In the genomic region with DNA sequence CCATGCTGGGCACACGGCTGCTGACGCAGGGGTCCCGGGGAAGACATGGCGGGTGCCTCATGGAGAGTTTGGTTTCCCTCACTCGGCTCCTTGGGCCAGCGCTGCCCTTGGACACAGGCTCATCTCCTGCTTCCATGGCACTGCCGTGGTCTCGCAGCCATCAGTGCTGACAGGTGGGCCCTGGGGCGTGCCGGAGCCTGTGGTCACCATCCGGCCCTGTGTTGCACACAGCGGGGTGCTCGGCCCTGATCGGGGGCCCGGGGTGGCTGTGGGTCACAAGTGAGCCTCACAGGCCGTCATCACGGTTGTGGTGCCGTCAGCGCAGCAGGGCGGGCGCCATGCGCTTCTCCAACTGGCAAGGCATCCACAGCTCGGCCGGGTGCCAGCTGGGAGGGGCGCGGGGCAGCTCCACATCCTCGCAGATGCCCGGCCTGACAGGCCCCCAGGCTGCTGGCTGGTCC, we compare ENCODE assay signal across 28 cellular contexts. TPM values are rescaled to one million over a fixed set of nuclear protein-coding genes. Genes with fewer than 3 reads are reported as not detected.
DNase-seq lines count a peak whose midpoint lies in the region; ATAC-seq and TF ChIP-seq lines count a peak whose summit lies in the region.
"Had no signal": no experiment of that assay in that cellular context is flagged by ENCODE, and none has a peak within 500 bp of the region (broad histone marks: within the 10 kb centered on the region; RNA-seq: fewer than 3 reads in every experiment).

No MANE protein-coding gene starts in this region.

- no peak for TF ChIP-seq CTCF in SK-N-SH (IDR thresholded peaks at IDR 0.05)

- H3F3A ChIP-seq in SK-N-SH (replicated peaks; ENCODE audit: insufficient read depth), result no peaks in the 10 kb centered on the region

- ATAC-seq in SK-N-SH treated with all-trans-retinoic acid at 6 μM for 48 hours (no peak), GM18867 (IDR thresholded peaks at IDR 0.05; ENCODE audit: unreplicated experiment) (no peak)
- no peak for ATAC-seq in central memory CD8-positive, alpha-beta T cell (replicated peaks; ENCODE audit: extremely low read depth, poor library complexity, severe bottlenecking)
- ATAC-seq: activated T-cell treated with anti-CD3 and anti-CD28 coated beads, Interleukin-2, amount 50 U/mL, for 72 hours; effector memory CD8-positive, alpha-beta T cell; upper lobe of right lung had no signal

- H3K4me3 ChIP-seq in SK-N-SH (ENCODE audit: low read depth in 2 of 2, low read length in 1 of 2), result no peak overlapping the region
- H3K4me3 ChIP-seq in neuronal stem cell (ENCODE audit: low read length in 2 of 2), result no peak overlapping the region
- H3K4me3 ChIP-seq: coronary artery, MG63, Peyer's patch, SJSA1, upper lobe of right lung had no signal

- no peak overlapping the region for H4K8ac ChIP-seq in neuronal stem cell (ENCODE audit: low read depth, low read length)

- H3K27ac ChIP-seq in SK-N-SH (ENCODE audit: low read depth in 2 of 2, low read length in 1 of 2) (no peak overlapping the region), neuronal stem cell (replicated peaks; ENCODE audit: low read length) (no peak overlapping the region)
- H3K27ac ChIP-seq: coronary artery, neutrophil, SJSA1, upper lobe of right lung had no signal

- no peak overlapping the region for H3K27ac Mint-ChIP-seq in central memory CD8-positive, alpha-beta T cell (ENCODE audit: low read depth)
- H3K27ac Mint-ChIP-seq: activated naive CD4-positive, alpha-beta T cell treated with anti-CD3 and anti-CD28 coated beads for 36 hours; activated T-cell treated with anti-CD3 and anti-CD28 coated beads, Interleukin-2, amount 50 U/mL, for 72 hours; CD14-positive monocyte; stimulated activated naive B cell treated with anti-CD40 and anti-IgM and Interleukin-4, amounts not matched to agents 10 μg/mL and 1 μg/mL and 100 μg/mL, for 72 hours had no signal

- H3K4me1 Mint-ChIP-seq in central memory CD8-positive, alpha-beta T cell, result peaks cover 45% of the 10 kb centered on the region
- H3K4me1 Mint-ChIP-seq: CD14-positive monocyte had no signal

- H3K27me3 Mint-ChIP-seq in central memory CD8-positive, alpha-beta T cell, result no peaks in the 10 kb centered on the region
- H3K27me3 Mint-ChIP-seq: effector memory CD8-positive, alpha-beta T cell had no signal

- POLR2A ChIA-PET in SK-N-SH (lab: Yijun Ruan, JAX), result no interaction called here

- no peak overlapping the region for H3K14ac ChIP-seq in neuronal stem cell (ENCODE audit: low read length)

- H2BK120ac ChIP-seq in neuronal stem cell (ENCODE audit: low read depth, low read length), result no peak overlapping the region

- H3K9ac ChIP-seq in SK-N-SH (no peak overlapping the region), neuronal stem cell (ENCODE audit: low read depth, low read length, poor library complexity) (no peak overlapping the region)

- CTCF ChIA-PET in SK-N-SH (lab: Yijun Ruan, JAX), result interaction anchor here (1.0 to 1.2 kb wide), 2 partner anchors 16 to 145 kb away, joined by 3 read pairs; no protein-coding TSS in a partner anchor

- H2AFZ ChIP-seq in SK-N-SH (ENCODE audit: low read depth) (no peak overlapping the region), neuronal stem cell (ENCODE audit: low read length) (no peak overlapping the region)

- H3K36me3 Mint-ChIP-seq in central memory CD8-positive, alpha-beta T cell (ENCODE audit: insufficient read depth), result peaks cover 16% of the 10 kb centered on the region

- H3K27me3 ChIP-seq in SK-N-SH (ENCODE audit: insufficient read depth) (no peaks in the 10 kb centered on the region), neuronal stem cell (ENCODE audit: control insufficient read depth in 3 of 3, insufficient read depth in 3 of 3, low read depth in 1 of 3, low read length in 3 of 3) (peaks cover 0 to 29% (median 9%) of the 10 kb centered on the region in 3 experiments)
- H3K27me3 ChIP-seq: MG63, Peyer's patch had no signal

- DNase-seq in SK-N-SH (peak; percentile 63), NCI-H1092 treated with DMSO at 0.1 percent for 48 hours (lab: John Stamatoyannopoulos, UW) (peak; percentile 16), neuronal stem cell (ENCODE audit: low spot score) (no peak), H4 (ENCODE audit: low spot score) (no peak)
- no peak for DNase-seq in central memory CD8-positive, alpha-beta T cell (ENCODE audit: low spot score in 2 of 2)
- DNase-seq: activated CD4-positive, alpha-beta T cell treated with anti-CD3 and anti-CD28 coated beads, Interleukin-2, amount 50 U/mL, for 4 hours; activated naive CD4-positive, alpha-beta T cell treated with anti-CD3 and anti-CD28 coated beads for 36 hours; activated T-cell treated with anti-CD3 and anti-CD28 coated beads, Interleukin-2, amount 50 U/mL, for 72 hours; effector memory CD8-positive, alpha-beta T cell; KBM-7; MG63; NCI-H187; NCI-H510A; Peyer's patch; stimulated activated naive B cell treated with anti-CD40 and anti-IgM and Interleukin-4, amounts not matched to agents 10 μg/mL and 1 μg/mL and 100 μg/mL, for 72 hours; upper lobe of right lung had no signal

- no peak overlapping the region for H2AK5ac ChIP-seq in neuronal stem cell (ENCODE audit: low read depth, low read length)

- no peak overlapping the region for H2BK12ac ChIP-seq in neuronal stem cell (ENCODE audit: low read length)

- H3K23ac ChIP-seq in neuronal stem cell (ENCODE audit: low read depth, low read length, poor library complexity), result peak overlapping the region; percentile 44

- no peak overlapping the region for H3K18ac ChIP-seq in neuronal stem cell (ENCODE audit: low read length)

- no peaks in the 10 kb centered on the region for H4K20me1 ChIP-seq in SK-N-SH (ENCODE audit: insufficient read depth)

- H3K9me3 ChIP-seq in SK-N-SH (no peaks in the 10 kb centered on the region), neuronal stem cell (replicated peaks in 1 of 2; ENCODE audit: control insufficient read depth in 2 of 2, insufficient read depth in 1 of 2, low read depth in 1 of 2, low read length in 2 of 2) (peaks cover 0 to 11% of the 10 kb centered on the region in 2 donors)
- H3K9me3 ChIP-seq: neutrophil, Peyer's patch, SJSA1, upper lobe of right lung had no signal

- H2BK5ac ChIP-seq in neuronal stem cell (ENCODE audit: low read length), result peak overlapping the region; percentile 48

- no peak for TF ChIP-seq RAD21 in SK-N-SH (IDR thresholded peaks at IDR 0.05; ENCODE audit: low read length)

- H3K4me1 ChIP-seq in SK-N-SH (ENCODE audit: control insufficient read depth in 1 of 2, insufficient read depth in 2 of 2, low read depth in 1 of 2, low read length in 1 of 2) (peaks cover 0 to 4% of the 10 kb centered on the region in 2 experiments; a peak in 1 of 4 replicates), neuronal stem cell (ENCODE audit: control insufficient read depth in 2 of 2, insufficient read depth in 1 of 2, low read depth in 1 of 2, low read length in 2 of 2) (peaks cover 0 to 11% of the 10 kb centered on the region in 2 donors)
- H3K4me1 ChIP-seq: SJSA1, upper lobe of right lung had no signal

- H3K36me3 ChIP-seq in SK-N-SH (replicated peaks in 1 of 2; ENCODE audit: control insufficient read depth in 1 of 2, insufficient read depth in 2 of 2, low read length in 1 of 2) (no peaks in the 10 kb centered on the region), neuronal stem cell (replicated peaks in 1 of 2; ENCODE audit: control insufficient read depth in 2 of 2, insufficient read depth in 2 of 2, low read length in 2 of 2) (peaks cover 0 to 4% of the 10 kb centered on the region in 2 donors)
- H3K36me3 ChIP-seq: MG63, neutrophil, Peyer's patch, SJSA1, upper lobe of right lung had no signal

- H3K79me2 ChIP-seq in SK-N-SH (ENCODE audit: insufficient read depth), result no peaks in the 10 kb centered on the region

- no peak overlapping the region for H4K91ac ChIP-seq in neuronal stem cell (ENCODE audit: low read depth, low read length, poor library complexity)

- 30% methylated on average over 2 of the region's 28 CpGs for WGBS in SK-N-SH (ENCODE audit: low lambda C conversion rate)
- WGBS in neuronal stem cell (ENCODE audit: extremely low coverage in 2 of 2, insufficient read length in 2 of 2, insufficient replicate concordance in 1 of 2), 2 donors, result no CpG with 5 or more reads among the region's 28 CpGs

- no peak overlapping the region for H3K4ac ChIP-seq in neuronal stem cell (ENCODE audit: low read length)

- no peaks in the 10 kb centered on the region for H3K9me2 ChIP-seq in SK-N-SH

- no peak overlapping the region for H3K4me2 ChIP-seq in SK-N-SH
- no peak overlapping the region for H3K4me2 ChIP-seq in neuronal stem cell (ENCODE audit: insufficient read depth, low read length, poor library complexity, severe bottlenecking)

- no peaks in the 10 kb centered on the region for H3K9me3 Mint-ChIP-seq in central memory CD8-positive, alpha-beta T cell
- H3K9me3 Mint-ChIP-seq: activated naive CD4-positive, alpha-beta T cell treated with anti-CD3 and anti-CD28 coated beads for 36 hours; activated T-cell treated with anti-CD3 and anti-CD28 coated beads, Interleukin-2, amount 50 U/mL, for 72 hours; effector memory CD8-positive, alpha-beta T cell had no signal

- no peak for TF ChIP-seq EP300 in SK-N-SH (IDR thresholded peaks at IDR 0.05; ENCODE audit: borderline replicate concordance in 1 of 2, low read depth in 1 of 2, low read length in 1 of 2)

- peak overlapping the region; percentile 85 for H3K4me3 Mint-ChIP-seq in central memory CD8-positive, alpha-beta T cell
- H3K4me3 Mint-ChIP-seq: activated naive CD4-positive, alpha-beta T cell treated with anti-CD3 and anti-CD28 coated beads for 36 hours; activated T-cell treated with anti-CD3 and anti-CD28 coated beads, Interleukin-2, amount 50 U/mL, for 72 hours; CD14-positive monocyte; stimulated activated naive B cell treated with anti-CD40 and anti-IgM and Interleukin-4, amounts not matched to agents 10 μg/mL and 1 μg/mL and 100 μg/mL, for 72 hours had no signal

- peaks cover 8% of the 10 kb centered on the region for H3K79me1 ChIP-seq in neuronal stem cell (ENCODE audit: low read depth, low read length)

- H2BK15ac ChIP-seq in neuronal stem cell (ENCODE audit: low read length), result peak overlapping the region; percentile 56

TF ChIP-seq in SK-N-SH, 30 proteins besides CTCF, POLR2A, EP300 and RAD21 (continues in another document):
- no peak for TF ChIP-seq EZH2phosphoT487 (IDR thresholded peaks at IDR 0.05; ENCODE audit: borderline replicate concordance, low read depth)

TF ChIP-seq in SK-N-SH treated with all-trans-retinoic acid at 6 μM for 48 hours, 23 proteins besides CTCF, POLR2A, EP300 and RAD21 (continues in another document):
- TF ChIP-seq PPARA (CRISPR knock-in tag; IDR thresholded peaks at IDR 0.05; ENCODE audit: borderline replicate concordance), result no peak

RNA-seq across cellular contexts. Expression of a gene that starts 0.6 kb away (rescaled TPM):
- not detected in 2 replicates for polyA plus RNA-seq in SK-N-SH (2012; rRNA removed)
- polyA plus RNA-seq in SK-N-SH (2012; cell fraction: cytosol; rRNA removed), result not detected in 2 replicates
- polyA plus RNA-seq in SK-N-SH (2012; cell fraction: nucleus; rRNA removed), result not detected in 2 replicates
- not detected for polyA plus RNA-seq in neuronal stem cell (2013, experiment 1 of 2)
- polyA plus RNA-seq in neuronal stem cell (2013, experiment 2 of 2), result not detected
- total RNA-seq in H4 (2014; rRNA removed; shearing (Covaris generic)), result not detected in 2 replicates
- total RNA-seq: activated naive CD4-positive, alpha-beta T cell treated with anti-CD3 and anti-CD28 coated beads for 36 hours; fibroblast of villous mesenchyme; HT1080; kidney epithelial cell; lung microvascular endothelial cell; mucosa of gallbladder; SJSA1; T-helper 1 cell treated with Interleukin-12 subunit alpha and Interleukin-12 subunit beta and Interleukin-4 antibody, amounts not matched to agents 30 ng/mL and 1 ng/mL, for 36 hours; upper lobe of right lung had no signal
- polyA plus RNA-seq: CD14-positive monocyte had no signal

RNA-seq across cellular contexts. Expression of a gene that starts 11.4 kb away (rescaled TPM):
- not detected in 2 replicates for polyA plus RNA-seq in SK-N-SH (2012; rRNA removed)
- polyA plus RNA-seq in SK-N-SH (2012; cell fraction: cytosol; rRNA removed), result not detected in 2 replicates
- polyA plus RNA-seq in SK-N-SH (2012; cell fraction: nucleus; rRNA removed), result not detected in 2 replicates
- polyA plus RNA-seq in neuronal stem cell (2013, experiment 1 of 2), result not detected
- polyA plus RNA-seq in neuronal stem cell (2013, experiment 2 of 2), result not detected
- not detected in 2 replicates for total RNA-seq in H4 (2014; rRNA removed; shearing (Covaris generic))
- total RNA-seq: fibroblast of villous mesenchyme, HT1080, lung microvascular endothelial cell, SJSA1 had no signal

Comparison
In these comparisons a context has a peak if more than half of its experiments do, and no peak if none do; other contexts are left out.
1. DNase-seq: peak in SK-N-SH (single experiment) and NCI-H1092 treated with DMSO at 0.1 percent for 48 hours (single experiment); none in central memory CD8-positive, alpha-beta T cell (0 of 2), neuronal stem cell (single experiment) and H4 (single experiment).